27 cellular contexts compared by ENCODE assay signal in the genomic region with DNA sequence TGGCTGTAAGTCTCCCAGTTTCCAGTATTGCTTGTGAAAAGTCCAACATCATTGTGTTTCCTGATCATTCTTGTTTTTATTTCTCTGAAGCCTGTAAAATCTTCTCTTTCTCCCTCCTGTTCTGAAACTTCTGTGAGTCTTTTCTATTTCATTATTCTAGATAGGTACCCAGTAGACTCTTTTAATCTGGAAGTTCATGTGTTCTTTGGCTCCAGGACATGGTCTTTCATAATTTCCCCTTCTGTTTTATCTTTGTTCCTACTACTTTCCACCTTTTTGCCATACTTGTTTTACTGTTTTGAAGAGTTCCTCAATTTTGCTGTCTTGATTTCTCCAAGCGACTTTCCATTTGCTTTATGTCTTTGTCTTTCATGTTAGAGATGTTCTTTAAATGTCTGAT.
"Had no signal": no experiment of that assay in that cellular context is flagged by ENCODE, and none has a peak within 500 bp of the region (broad histone marks: within the 10 kb centered on the region; RNA-seq: fewer than 3 reads in every experiment).

No MANE protein-coding gene starts in this region.

- H3K9me3 Mint-ChIP-seq: dendritic cell treated with granulocyte-macrophage colony-stimulating factor and Interleukin-4, amounts not matched to agents 40 ng/mL and 50 ng/mL, for 4 days; effector memory CD8-positive, alpha-beta T cell; immature natural killer cell; mesothelial cell of epicardium; naive B cell; natural killer cell had no signal

- DNase-seq: colonic mucosa; cortex of kidney; effector CD8-positive, alpha-beta T cell; effector memory CD8-positive, alpha-beta T cell; endodermal cell; foreskin keratinocyte; heart left ventricle; hypothalamus; immature natural killer cell; islet precursor cell; kidney; kidney glomerular epithelial cell; left colon; left lung; left ventricle myocardium superior; lower lobe of right lung; mesenchymal stem cell; mucosa of descending colon; naive B cell; natural killer cell had no signal

- H3K9me3 ChIP-seq: colonic mucosa, esophagus muscularis mucosa, gastroesophageal sphincter, heart left ventricle, left lung, lower lobe of right lung, mucosa of descending colon had no signal

- FAIRE-seq: endometrium, frontal cortex, kidney had no signal

- H3K27ac Mint-ChIP-seq: dendritic cell treated with granulocyte-macrophage colony-stimulating factor and Interleukin-4, amounts not matched to agents 40 ng/mL and 50 ng/mL, for 4 days; effector memory CD8-positive, alpha-beta T cell; endodermal cell; immature natural killer cell; mesothelial cell of epicardium; naive B cell; natural killer cell had no signal

- H3K36me3 Mint-ChIP-seq: immature natural killer cell, mesothelial cell of epicardium, naive B cell, natural killer cell had no signal

- H3K4me3 Mint-ChIP-seq: dendritic cell treated with granulocyte-macrophage colony-stimulating factor and Interleukin-4, amounts not matched to agents 40 ng/mL and 50 ng/mL, for 4 days; effector memory CD8-positive, alpha-beta T cell; endodermal cell; immature natural killer cell; mesothelial cell of epicardium; naive B cell; natural killer cell had no signal

- ATAC-seq: effector memory CD8-positive, alpha-beta T cell; foreskin keratinocyte; gastroesophageal sphincter; heart left ventricle; left colon; left lung; left ventricle myocardium superior; lower lobe of right lung; mucosa of descending colon; natural killer cell had no signal

- H3K4me3 ChIP-seq: colonic mucosa, esophagus muscularis mucosa, gastroesophageal sphincter, heart left ventricle, hepatocyte, left lung, lower lobe of right lung, mucosa of descending colon had no signal

- H2AFZ ChIP-seq: hepatocyte had no signal

- H3K27ac ChIP-seq: colonic mucosa, esophagus muscularis mucosa, foreskin keratinocyte, gastroesophageal sphincter, heart left ventricle, hepatocyte, left lung, lower lobe of right lung had no signal

- H3K79me2 ChIP-seq: hepatocyte had no signal

- H3K27me3 ChIP-seq: colonic mucosa, esophagus muscularis mucosa, foreskin keratinocyte, gastroesophageal sphincter, heart left ventricle, hepatocyte, left lung had no signal

- H3K4me1 ChIP-seq: colonic mucosa, esophagus muscularis mucosa, gastroesophageal sphincter, heart left ventricle, lower lobe of right lung had no signal

- H3K27me3 Mint-ChIP-seq: dendritic cell treated with granulocyte-macrophage colony-stimulating factor and Interleukin-4, amounts not matched to agents 40 ng/mL and 50 ng/mL, for 4 days; naive B cell had no signal

- H3K4me2 ChIP-seq: hepatocyte had no signal

- H3K4me1 Mint-ChIP-seq: immature natural killer cell, naive B cell, natural killer cell had no signal

- H3K36me3 ChIP-seq: colonic mucosa, esophagus muscularis mucosa, gastroesophageal sphincter, heart left ventricle, left lung, lower lobe of right lung had no signal
